Comparison of ENCODE assay signal across 21 cellular contexts in genomic region chr3:194327030-194327413, GRCh38. TPM values are rescaled to one million over a fixed set of nuclear protein-coding genes. Genes with fewer than 3 reads are reported as not detected.
"Had no signal": no experiment of that assay in that cellular context is flagged by ENCODE, and none has a peak within 500 bp of the region (broad histone marks: within the 10 kb centered on the region; RNA-seq: fewer than 3 reads in every experiment).

No MANE protein-coding gene starts in this region.

- ATAC-seq: activated naive CD8-positive, alpha-beta T cell treated with anti-CD3 and anti-CD28 coated beads, Interleukin-2, amount 50 U/mL, for 24 hours; effector memory CD8-positive, alpha-beta T cell had no signal

- H3K9me3 ChIP-seq: ascending aorta, transverse colon had no signal

- H3K4me1 ChIP-seq: ascending aorta had no signal

- H3K27ac ChIP-seq: ascending aorta, transverse colon had no signal

- H3K36me3 ChIP-seq: ascending aorta, transverse colon had no signal

- DNase-seq: activated CD4-positive, alpha-beta T cell treated with anti-CD3 and anti-CD28 coated beads, Interleukin-2, amount 10 ng/mL, durations not matched to agents 7 days and 5 days; activated CD4-positive, CD25-positive, alpha-beta regulatory T cell; activated CD8-positive, alpha-beta memory T cell treated with anti-CD3 and anti-CD28 coated beads for 24 hours; activated naive CD4-positive, alpha-beta T cell treated with anti-CD3 and anti-CD28 coated beads for 36 hours; activated naive CD8-positive, alpha-beta T cell treated with anti-CD3 and anti-CD28 coated beads, Interleukin-2, amount 50 U/mL, for 24 hours; dermis blood vessel endothelial cell; erythroblast; hypothalamus; kidney glomerular epithelial cell; occipital lobe; stimulated activated CD4-positive, alpha-beta T cell treated with anti-CD3 and anti-CD28 coated beads, Interleukin-4, amount 100 ng/mL, for 4 hours; stimulated activated CD8-positive, alpha-beta memory T cell treated with anti-CD3 and anti-CD28 coated beads, Interleukin-4, amount 100 ng/mL, for 48 hours; stimulated activated naive CD4-positive, alpha-beta T cell treated with Interleukin-2 at 50 U/mL for 16 hours; substantia nigra; transverse colon had no signal

- H3K4me3 ChIP-seq: ascending aorta, smooth muscle cell, transverse colon had no signal

- H3K27me3 ChIP-seq: ascending aorta had no signal

RNA-seq across cellular contexts. Expression of gene CPN2, which starts 24.1 kb away (rescaled TPM):
- total RNA-seq: activated CD4-positive, alpha-beta T cell treated with anti-CD3 and anti-CD28 coated beads, Interleukin-2, amount 10 ng/mL, durations not matched to agents 7 days and 5 days; activated naive CD4-positive, alpha-beta T cell treated with anti-CD3 and anti-CD28 coated beads for 36 hours; ascending aorta; bronchial epithelial cell; chondrocyte; dermis blood vessel endothelial cell; occipital lobe; T-helper 2 cell treated with Interferon-gamma antibody and Interleukin-4, amounts not matched to agents 100 ng/mL and 5 ng/mL, for 36 hours had no signal

RNA-seq across cellular contexts. Expression of gene LRRC15, which starts 42.5 kb away (rescaled TPM):
- total RNA-seq: activated CD4-positive, alpha-beta T cell treated with anti-CD3 and anti-CD28 coated beads, Interleukin-2, amount 10 ng/mL, durations not matched to agents 7 days and 5 days; activated naive CD4-positive, alpha-beta T cell treated with anti-CD3 and anti-CD28 coated beads for 36 hours; ascending aorta; bronchial epithelial cell; occipital lobe; T-helper 2 cell treated with Interferon-gamma antibody and Interleukin-4, amounts not matched to agents 100 ng/mL and 5 ng/mL, for 36 hours had no signal
